ENCODE assay signal across 28 cellular contexts in genomic region chr13:70502944-70503343, GRCh38.
"Had no signal": no experiment of that assay in that cellular context is flagged by ENCODE, and none has a peak within 500 bp of the region (broad histone marks: within the 10 kb centered on the region; RNA-seq: fewer than 3 reads in every experiment).

No MANE protein-coding gene starts in this region.

- ATAC-seq: activated CD4-positive, CD25-positive, alpha-beta regulatory T cell treated with anti-CD3 and anti-CD28 coated beads, Interleukin-2, amount 50 U/mL, for 24 hours; activated CD8-positive, alpha-beta T cell treated with anti-CD3 and anti-CD28 coated beads for 36 hours; activated naive CD8-positive, alpha-beta T cell treated with anti-CD3 and anti-CD28 coated beads, Interleukin-2, amount 50 U/mL, for 24 hours; activated T-cell treated with anti-CD3 and anti-CD28 coated beads, Interleukin-2, amount 50 U/mL, for 4 hours; body of pancreas; esophagus mucosa; T-helper 17 cell had no signal

- H3K27ac Mint-ChIP-seq: activated B cell treated with CpG ODN at 0.5 μM for 24 hours; activated CD8-positive, alpha-beta T cell treated with anti-CD3 and anti-CD28 coated beads for 36 hours; activated naive CD4-positive, alpha-beta T cell treated with anti-CD3 and anti-CD28 coated beads for 36 hours; activated naive CD4-positive, alpha-beta T cell treated with anti-CD3 and anti-CD28 coated beads, Interleukin-2, amount 50 U/mL, for 24 hours; activated naive CD8-positive, alpha-beta T cell treated with anti-CD3 and anti-CD28 coated beads for 36 hours; activated naive CD8-positive, alpha-beta T cell treated with anti-CD3 and anti-CD28 coated beads, Interleukin-2, amount 50 U/mL, for 24 hours; activated T-helper 2 cell treated with anti-CD3 and anti-CD28 coated beads, Interferon-gamma antibody, Interleukin-2, Interleukin-4, amounts not matched to agents 10 μg/mL and 5 μg/mL and 100 μg/mL, durations not matched to agents 14 hours and 24 hours and 36 hours; T-helper 17 cell; T-helper 2 cell treated with Interferon-gamma antibody and Interleukin-4, amounts not matched to agents 5 μg/mL and 100 μg/mL, for 36 hours had no signal

- H3K27me3 ChIP-seq: adrenal gland, body of pancreas had no signal

- H3K4me1 ChIP-seq: adrenal gland, body of pancreas had no signal

- DNase-seq: activated B cell treated with CpG ODN at 0.5 μM for 24 hours; activated CD4-positive, alpha-beta T cell treated with anti-CD3 and anti-CD28 coated beads for 48 hours; activated CD4-positive, alpha-beta T cell treated with anti-CD3 and anti-CD28 coated beads, Interleukin-2, amount 50 U/mL, for 1 hour; activated CD4-positive, alpha-beta T cell treated with anti-CD3 and anti-CD28 coated beads, Interleukin-2, amount 50 U/mL, for 48 hours; activated CD8-positive, alpha-beta memory T cell treated with anti-CD3 and anti-CD28 coated beads for 24 hours; activated CD8-positive, alpha-beta T cell treated with anti-CD3 and anti-CD28 coated beads for 36 hours; activated effector memory CD4-positive, alpha-beta T cell treated with anti-CD3 and anti-CD28 coated beads, Interleukin-2, amount 50 U/mL, for 16 hours; activated naive CD4-positive, alpha-beta T cell treated with anti-CD3 and anti-CD28 coated beads for 36 hours; activated naive CD8-positive, alpha-beta T cell treated with anti-CD3 and anti-CD28 coated beads for 36 hours; activated naive CD8-positive, alpha-beta T cell treated with anti-CD3 and anti-CD28 coated beads, Interleukin-2, amount 50 U/mL, for 24 hours; activated T-cell treated with anti-CD3 and anti-CD28 coated beads, Interleukin-2, amount 50 U/mL, for 4 hours; adrenal gland; amygdala; aorta; body of pancreas; caudate nucleus; cortex of kidney; dermis blood vessel endothelial cell; effector CD4-positive, alpha-beta T cell; foreskin fibroblast; head of caudate nucleus; T-helper 1 cell; T-helper 17 cell had no signal

- H3K9me3 ChIP-seq: adrenal gland, body of pancreas had no signal

- H3K4me3 ChIP-seq: adrenal gland, body of pancreas had no signal

- H3K36me3 Mint-ChIP-seq: activated naive CD4-positive, alpha-beta T cell treated with anti-CD3 and anti-CD28 coated beads, Interleukin-2, amount 50 U/mL, for 24 hours; activated naive CD8-positive, alpha-beta T cell treated with anti-CD3 and anti-CD28 coated beads for 36 hours had no signal

- H3K27ac ChIP-seq: adrenal gland, body of pancreas had no signal

- H3K4me1 Mint-ChIP-seq: activated B cell treated with CpG ODN at 0.5 μM for 24 hours; activated naive CD4-positive, alpha-beta T cell treated with anti-CD3 and anti-CD28 coated beads, Interleukin-2, amount 50 U/mL, for 24 hours; activated naive CD8-positive, alpha-beta T cell treated with anti-CD3 and anti-CD28 coated beads for 36 hours; activated naive CD8-positive, alpha-beta T cell treated with anti-CD3 and anti-CD28 coated beads, Interleukin-2, amount 50 U/mL, for 24 hours; T-helper 17 cell had no signal

- H3K27me3 Mint-ChIP-seq: activated B cell treated with CpG ODN at 0.5 μM for 24 hours; activated CD8-positive, alpha-beta T cell treated with anti-CD3 and anti-CD28 coated beads for 36 hours; activated naive CD4-positive, alpha-beta T cell treated with anti-CD3 and anti-CD28 coated beads, Interleukin-2, amount 50 U/mL, for 24 hours; activated naive CD8-positive, alpha-beta T cell treated with anti-CD3 and anti-CD28 coated beads for 36 hours; activated naive CD8-positive, alpha-beta T cell treated with anti-CD3 and anti-CD28 coated beads, Interleukin-2, amount 50 U/mL, for 24 hours; T-helper 17 cell had no signal

- H3K9me3 Mint-ChIP-seq: activated naive CD4-positive, alpha-beta T cell treated with anti-CD3 and anti-CD28 coated beads for 36 hours had no signal

- H3K36me3 ChIP-seq: adrenal gland had no signal

- H3K4me3 Mint-ChIP-seq: activated B cell treated with CpG ODN at 0.5 μM for 24 hours; activated CD8-positive, alpha-beta T cell treated with anti-CD3 and anti-CD28 coated beads for 36 hours; activated naive CD4-positive, alpha-beta T cell treated with anti-CD3 and anti-CD28 coated beads for 36 hours; activated naive CD4-positive, alpha-beta T cell treated with anti-CD3 and anti-CD28 coated beads, Interleukin-2, amount 50 U/mL, for 24 hours; activated naive CD8-positive, alpha-beta T cell treated with anti-CD3 and anti-CD28 coated beads for 36 hours; activated naive CD8-positive, alpha-beta T cell treated with anti-CD3 and anti-CD28 coated beads, Interleukin-2, amount 50 U/mL, for 24 hours; activated T-cell treated with anti-CD3 and anti-CD28 coated beads, Interleukin-2, amount 50 U/mL, for 4 hours; T-helper 17 cell; T-helper 2 cell treated with Interferon-gamma antibody and Interleukin-4, amounts not matched to agents 5 μg/mL and 100 μg/mL, for 36 hours had no signal
